In the genomic region with DNA sequence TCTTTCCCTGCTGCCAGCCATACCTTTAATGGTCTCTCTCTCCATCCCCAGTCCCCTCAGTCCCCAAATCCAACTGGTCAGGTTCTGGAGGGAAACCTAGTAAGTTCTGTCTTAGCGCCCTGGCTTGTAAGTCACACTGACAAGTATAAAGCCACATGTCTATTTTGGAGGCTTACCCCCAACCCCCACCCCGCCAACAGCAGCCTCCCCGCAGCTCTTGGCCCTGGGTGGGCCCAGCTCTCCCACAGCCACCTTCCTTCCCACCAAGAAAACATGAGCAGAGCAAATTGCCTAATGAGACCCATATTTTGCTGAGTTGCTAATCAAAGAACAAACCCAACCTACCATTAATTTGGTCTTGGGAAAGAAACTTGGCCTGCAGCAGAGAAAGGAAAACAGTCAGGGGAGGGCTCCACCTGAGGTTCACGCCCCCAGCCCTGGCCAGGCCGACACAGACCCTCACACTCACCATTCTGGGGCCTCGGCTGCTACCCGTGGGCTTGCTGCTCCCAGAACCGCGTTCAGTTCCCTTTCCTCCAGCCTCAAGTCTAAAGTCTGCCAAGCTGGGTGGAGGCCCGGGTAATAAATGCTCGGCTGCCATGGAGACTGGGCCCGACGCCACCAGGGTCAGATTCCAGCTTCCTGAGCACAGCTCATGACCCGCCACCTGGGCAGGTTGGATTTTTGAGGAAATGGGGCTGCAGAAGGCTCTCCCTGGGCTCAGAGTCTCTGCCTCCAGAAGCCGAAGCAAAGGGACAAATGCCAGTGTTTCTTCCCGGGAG, we compare ENCODE assay signal across 8 cellular contexts. TPM values are rescaled to one million over a fixed set of nuclear protein-coding genes. Genes with fewer than 3 reads are reported as not detected.
DNase-seq lines count a peak whose midpoint lies in the region; ATAC-seq, FAIRE-seq and TF ChIP-seq lines count a peak whose summit lies in the region.

A gene with protein sequence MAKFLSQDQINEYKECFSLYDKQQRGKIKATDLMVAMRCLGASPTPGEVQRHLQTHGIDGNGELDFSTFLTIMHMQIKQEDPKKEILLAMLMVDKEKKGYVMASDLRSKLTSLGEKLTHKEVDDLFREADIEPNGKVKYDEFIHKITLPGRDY (minus strand): TSS at position 557 of the 782 bp plus-strand sequence. CDS start 85 bp downstream, at position 472.

- FAIRE-seq in HepG2 (lab: Jason Lieb, UNC), result peak; percentile 65
- no peak for FAIRE-seq in frontal cortex (lab: Jason Lieb, UNC)

- H3K27ac Mint-ChIP-seq in activated CD4-positive, alpha-beta T cell treated with anti-CD3 and anti-CD28 coated beads, Interleukin-2, amount 10 ng/mL, durations not matched to agents 7 days and 5 days, result peak within 1 kb of the TSS; percentile 83
- H3K27ac Mint-ChIP-seq in activated T-helper 2 cell treated with anti-CD3 and anti-CD28 coated beads, Interferon-gamma antibody, Interleukin-2, Interleukin-4, amounts not matched to agents 10 μg/mL and 5 μg/mL and 100 μg/mL, durations not matched to agents 14 hours and 24 hours and 36 hours, result peak within 1 kb of the TSS; percentile 62
- H3K27ac Mint-ChIP-seq in type B pancreatic cell, result peak within 1 kb of the TSS; percentile 61
- H3K27ac Mint-ChIP-seq in activated naive CD4-positive, alpha-beta T cell treated with anti-CD3 and anti-CD28 coated beads for 36 hours, result no peak within 1 kb of the TSS

- H3K36me3 ChIP-seq in HepG2 (replicated peaks in 1 of 2; ENCODE audit: control insufficient read depth in 1 of 2, insufficient read depth in 2 of 2, low read length in 2 of 2), result peaks cover 3% of the 10 kb centered on the region in 2 experiments; a peak in 2 of 5 replicates

- peak within 1 kb of the TSS; percentile 81 for H3K27ac ChIP-seq in HepG2 (ENCODE audit: extremely low read length, insufficient read depth, low read length)

- TF ChIP-seq RAD21 in HepG2 (CRISPR knock-in tag; IDR thresholded peaks at IDR 0.05), result no peak

- in situ Hi-C loops in HepG2 (cut with HindIII; ENCODE audit: extremely low pct_ligation_motif_present, low pct_unique_long_range_greater_than_20kb), result no loop called here

- H3K4me1 Mint-ChIP-seq in activated CD4-positive, alpha-beta T cell treated with anti-CD3 and anti-CD28 coated beads, Interleukin-2, amount 10 ng/mL, durations not matched to agents 7 days and 5 days, result peaks cover 33% of the 10 kb centered on the region
- H3K4me1 Mint-ChIP-seq in activated T-helper 2 cell treated with anti-CD3 and anti-CD28 coated beads, Interferon-gamma antibody, Interleukin-2, Interleukin-4, amounts not matched to agents 10 μg/mL and 5 μg/mL and 100 μg/mL, durations not matched to agents 14 hours and 24 hours and 36 hours (ENCODE audit: low read depth), result peaks cover 24% of the 10 kb centered on the region
- peaks cover 26% of the 10 kb centered on the region for H3K4me1 Mint-ChIP-seq in type B pancreatic cell (ENCODE audit: unreplicated experiment)
- peaks cover 22% of the 10 kb centered on the region for H3K4me1 Mint-ChIP-seq in activated naive CD4-positive, alpha-beta T cell treated with anti-CD3 and anti-CD28 coated beads for 36 hours (ENCODE audit: low read depth)

- no peak within 1 kb of the TSS for H2AFZ ChIP-seq in HepG2 (ENCODE audit: low read length)

- 0 out of 2 replicates have a peak, but pooled peaks have one; percentile 14 for TF ChIP-seq CTCF in HepG2 (CRISPR knock-in tag; IDR thresholded peaks at IDR 0.05)
- no peak for TF ChIP-seq CTCF in type B pancreatic cell (conservative IDR thresholded peaks at IDR 0.05)

- BruUV-seq in HepG2 (replicated peaks; lab: Mats Ljungman, UMichigan), result TSS peak; percentile 29

- DNase-seq in activated CD4-positive, alpha-beta T cell treated with anti-CD3 and anti-CD28 coated beads, Interleukin-2, amount 10 ng/mL, durations not matched to agents 7 days and 5 days, result no peak
- DNase-seq in activated CD4-positive, alpha-beta T cell treated with anti-CD3 and anti-CD28 coated beads for 48 hours, result no peak
- DNase-seq in activated T-helper 2 cell treated with anti-CD3 and anti-CD28 coated beads, Interferon-gamma antibody, Interleukin-2, Interleukin-4, amounts not matched to agents 10 μg/mL and 5 μg/mL and 100 μg/mL, durations not matched to agents 14 hours and 24 hours and 36 hours (ENCODE audit: low spot score), result no peak
- DNase-seq in HepG2 (ENCODE audit: low spot score), result peak; percentile 74
- DNase-seq in type B pancreatic cell (ENCODE audit: extremely low spot score, unreplicated experiment), result peak; percentile 66
- no peak for DNase-seq in frontal cortex (ENCODE audit: low spot score in 2 of 2)
- DNase-seq in activated naive CD4-positive, alpha-beta T cell treated with anti-CD3 and anti-CD28 coated beads for 36 hours, result no peak
- DNase-seq in foreskin melanocyte, result no peak

- H3K27me3 Mint-ChIP-seq in activated CD4-positive, alpha-beta T cell treated with anti-CD3 and anti-CD28 coated beads, Interleukin-2, amount 10 ng/mL, durations not matched to agents 7 days and 5 days, result no peaks in the 10 kb centered on the region
- H3K27me3 Mint-ChIP-seq in activated T-helper 2 cell treated with anti-CD3 and anti-CD28 coated beads, Interferon-gamma antibody, Interleukin-2, Interleukin-4, amounts not matched to agents 10 μg/mL and 5 μg/mL and 100 μg/mL, durations not matched to agents 14 hours and 24 hours and 36 hours (ENCODE audit: low read depth), result no peaks in the 10 kb centered on the region
- no peaks in the 10 kb centered on the region for H3K27me3 Mint-ChIP-seq in type B pancreatic cell
- no peaks in the 10 kb centered on the region for H3K27me3 Mint-ChIP-seq in activated naive CD4-positive, alpha-beta T cell treated with anti-CD3 and anti-CD28 coated beads for 36 hours (ENCODE audit: low read depth)

- no peaks in the 10 kb centered on the region for H3K9me3 Mint-ChIP-seq in activated CD4-positive, alpha-beta T cell treated with anti-CD3 and anti-CD28 coated beads, Interleukin-2, amount 10 ng/mL, durations not matched to agents 7 days and 5 days
- no peaks in the 10 kb centered on the region for H3K9me3 Mint-ChIP-seq in activated T-helper 2 cell treated with anti-CD3 and anti-CD28 coated beads, Interferon-gamma antibody, Interleukin-2, Interleukin-4, amounts not matched to agents 10 μg/mL and 5 μg/mL and 100 μg/mL, durations not matched to agents 14 hours and 24 hours and 36 hours
- no peaks in the 10 kb centered on the region for H3K9me3 Mint-ChIP-seq in type B pancreatic cell
- no peaks in the 10 kb centered on the region for H3K9me3 Mint-ChIP-seq in activated naive CD4-positive, alpha-beta T cell treated with anti-CD3 and anti-CD28 coated beads for 36 hours

- no peaks in the 10 kb centered on the region for H3K79me2 ChIP-seq in HepG2 (ENCODE audit: insufficient read depth, low read length)

- 0 out of 2 replicates have a peak, but pooled peaks cover 6% of the 10 kb centered on the region for H4K20me1 ChIP-seq in HepG2 (ENCODE audit: insufficient read depth, low read length)

- peak within 1 kb of the TSS; percentile 34 for H3K4me3 Mint-ChIP-seq in activated CD4-positive, alpha-beta T cell treated with anti-CD3 and anti-CD28 coated beads, Interleukin-2, amount 10 ng/mL, durations not matched to agents 7 days and 5 days
- H3K4me3 Mint-ChIP-seq in activated T-helper 2 cell treated with anti-CD3 and anti-CD28 coated beads, Interferon-gamma antibody, Interleukin-2, Interleukin-4, amounts not matched to agents 10 μg/mL and 5 μg/mL and 100 μg/mL, durations not matched to agents 14 hours and 24 hours and 36 hours (ENCODE audit: low read depth), result peak within 1 kb of the TSS; percentile 56
- H3K4me3 Mint-ChIP-seq in type B pancreatic cell, result peak within 1 kb of the TSS; percentile 41
- no peak within 1 kb of the TSS for H3K4me3 Mint-ChIP-seq in activated naive CD4-positive, alpha-beta T cell treated with anti-CD3 and anti-CD28 coated beads for 36 hours

- peak within 1 kb of the TSS; percentile 71 for H3K4me2 ChIP-seq in HepG2 (ENCODE audit: low read depth, low read length)

- H3K4me3 ChIP-seq in HepG2 (replicated peaks in 1 of 3; ENCODE audit: insufficient read depth in 1 of 3, low read depth in 2 of 3, low read length in 3 of 3), result peak within 1 kb of the TSS in 2 of 3 experiments; percentile 43 to 50; a peak in 3 of 6 replicates

- peak; percentile 91 for ATAC-seq in HepG2

- TF ChIP-seq EP300 in HepG2 (IDR thresholded peaks at IDR 0.05; ENCODE audit: low read depth in 2 of 2, low read length in 2 of 2) (no peak), HepG2 (CRISPR knock-in tag; IDR thresholded peaks at IDR 0.05; ENCODE audit: borderline replicate concordance) (no peak)

- no peaks in the 10 kb centered on the region for H3K27me3 ChIP-seq in HepG2 (ENCODE audit: control insufficient read depth in 1 of 2, insufficient read depth in 2 of 2, low read length in 2 of 2)

- peaks cover 49% of the 10 kb centered on the region for H3K4me1 ChIP-seq in HepG2 (ENCODE audit: insufficient read depth, low read length)

- CTCF ChIA-PET in activated CD4-positive, alpha-beta T cell treated with anti-CD3 and anti-CD28 coated beads, Interleukin-2, amount 10 ng/mL, durations not matched to agents 7 days and 5 days (lab: Charles Lee), result no interaction called here
- CTCF ChIA-PET in HepG2 (lab: Yijun Ruan, JAX; ENCODE audit: low intra/inter-chr PET ratio, low total read pairs), result no interaction called here
- CTCF ChIA-PET in activated naive CD4-positive, alpha-beta T cell treated with anti-CD3 and anti-CD28 coated beads for 36 hours (lab: Charles Lee), result no interaction called here

- intact Hi-C loops in activated T-helper 2 cell treated with anti-CD3 and anti-CD28 coated beads, Interferon-gamma antibody, Interleukin-2, Interleukin-4, amounts not matched to agents 10 μg/mL and 5 μg/mL and 100 μg/mL, durations not matched to agents 14 hours and 24 hours and 36 hours (cut with micrococcal nuclease), result no loop called here
- intact Hi-C loops in HepG2 (cut with micrococcal nuclease; ENCODE audit: unreplicated experiment), result no loop called here
- intact Hi-C loops in activated naive CD4-positive, alpha-beta T cell treated with anti-CD3 and anti-CD28 coated beads for 36 hours (cut with micrococcal nuclease), result no loop called here

- H3K9ac ChIP-seq in HepG2 (ENCODE audit: insufficient read depth, low read depth, low read length), result peak within 1 kb of the TSS; percentile 44; the same call in 1 of the 2 replicates

- WGBS in HepG2 (ENCODE audit: low lambda C conversion rate), result 60% methylated on average over 5 of the region's 16 CpGs

- POLR2A ChIA-PET in activated CD4-positive, alpha-beta T cell treated with anti-CD3 and anti-CD28 coated beads, Interleukin-2, amount 10 ng/mL, durations not matched to agents 7 days and 5 days (lab: Charles Lee), result no interaction called here
- POLR2A ChIA-PET in HepG2 (lab: Yijun Ruan, JAX), result interaction anchor here (0.8 to 1.3 kb wide), 2 partner anchors 10 to 95 kb away, joined by 3 to 4 read pairs; no protein-coding TSS in a partner anchor

- no peaks in the 10 kb centered on the region for H3K9me3 ChIP-seq in HepG2 (ENCODE audit: low read length)

- TF ChIP-seq POLR2A in HepG2 (IDR thresholded peaks at IDR 0.05; ENCODE audit: insufficient read depth in 1 of 2, low read depth in 2 of 2, low read length in 2 of 2), result no peak

- peaks cover 1% of the 10 kb centered on the region for H3K36me3 Mint-ChIP-seq in activated CD4-positive, alpha-beta T cell treated with anti-CD3 and anti-CD28 coated beads, Interleukin-2, amount 10 ng/mL, durations not matched to agents 7 days and 5 days (ENCODE audit: low read depth)
- H3K36me3 Mint-ChIP-seq in activated T-helper 2 cell treated with anti-CD3 and anti-CD28 coated beads, Interferon-gamma antibody, Interleukin-2, Interleukin-4, amounts not matched to agents 10 μg/mL and 5 μg/mL and 100 μg/mL, durations not matched to agents 14 hours and 24 hours and 36 hours (ENCODE audit: low read depth), result peaks cover 18% of the 10 kb centered on the region
- no peaks in the 10 kb centered on the region for H3K36me3 Mint-ChIP-seq in type B pancreatic cell
- H3K36me3 Mint-ChIP-seq in activated naive CD4-positive, alpha-beta T cell treated with anti-CD3 and anti-CD28 coated beads for 36 hours (ENCODE audit: low read depth), result peaks cover 14% of the 10 kb centered on the region

RNA-seq across cellular contexts. Expression of the gene that starts here (rescaled TPM):
- 10 to 100 TPM; 11.2 to 13.5 TPM for total RNA-seq in activated CD4-positive, alpha-beta T cell treated with anti-CD3 and anti-CD28 coated beads, Interleukin-2, amount 10 ng/mL, durations not matched to agents 7 days and 5 days
- total RNA-seq in activated T-helper 2 cell treated with anti-CD3 and anti-CD28 coated beads, Interferon-gamma antibody, Interleukin-2, Interleukin-4, amounts not matched to agents 10 μg/mL and 5 μg/mL and 100 μg/mL, durations not matched to agents 14 hours and 24 hours and 36 hours, result 11.9 and 12.1 TPM in 2 replicates
- 6.5 and 8.7 TPM in 2 replicates for total RNA-seq in HepG2 (2016; rRNA removed; fragmentation: Illumina TruSeq; extraction: Trizol)
- total RNA-seq in HepG2 (2016; cell fraction: cytosol; rRNA removed; fragmentation: Illumina TruSeq; extraction: Trizol; ENCODE audit: low read depth), result 4.5 and 5.7 TPM in 2 replicates
- 7.8 and 8.1 TPM in 2 replicates for total RNA-seq in HepG2 (2016; cell fraction: insoluble cytoplasmic fraction; rRNA removed; fragmentation: Illumina TruSeq; extraction: Trizol)
- 6.1 and 7.2 TPM in 2 replicates for total RNA-seq in HepG2 (2016; cell fraction: membrane; rRNA removed; fragmentation: Illumina TruSeq; extraction: Trizol)
- total RNA-seq in HepG2 (2016; cell fraction: nucleus; rRNA removed; fragmentation: Illumina TruSeq; extraction: Trizol), result 5.2 and 8.4 TPM in 2 replicates
- 3.1 and 3.6 TPM in 2 replicates for polyA plus RNA-seq in HepG2 (2011; rRNA removed)
- 1.9 TPM in 2 replicates for polyA plus RNA-seq in HepG2 (2011; cell fraction: cytosol; rRNA removed)
- 5.0 and 6.7 TPM in 2 replicates for polyA plus RNA-seq in HepG2 (2011; cell fraction: nucleus; rRNA removed)
- polyA plus RNA-seq in HepG2 (2012), result 5.3 and 5.6 TPM in 2 replicates
- 10.2 and 15.8 TPM in 2 replicates for polyA plus RNA-seq in HepG2 (2016; cell fraction: cytosol; fragmentation: Illumina TruSeq; extraction: Trizol; ENCODE audit: low read depth)
- 13.4 and 15.5 TPM in 2 replicates for polyA plus RNA-seq in HepG2 (2016; cell fraction: insoluble cytoplasmic fraction; fragmentation: Illumina TruSeq; extraction: Trizol; ENCODE audit: low read depth)
- 10.9 and 14.1 TPM in 2 replicates for polyA plus RNA-seq in HepG2 (2016; cell fraction: membrane; fragmentation: Illumina TruSeq; extraction: Trizol; ENCODE audit: low read depth)
- polyA plus RNA-seq in HepG2 (2016; cell fraction: nucleus; fragmentation: Illumina TruSeq; extraction: Trizol; ENCODE audit: insufficient read depth, low read depth), result 27.8 and 31.7 TPM in 2 replicates
- polyA minus RNA-seq in HepG2 (2011; rRNA and poly(A)+ RNA removed; ENCODE audit: low replicate concordance), result 1.6 and 5.3 TPM in 2 replicates
- 0.20 and 0.62 TPM in 2 replicates for polyA minus RNA-seq in HepG2 (2011; cell fraction: cytosol; rRNA and poly(A)+ RNA removed)
- polyA minus RNA-seq in HepG2 (2011; cell fraction: nucleus; rRNA and poly(A)+ RNA removed), result 4.9 and 5.2 TPM in 2 replicates
- total RNA-seq in type B pancreatic cell (ENCODE audit: low replicate concordance), result 8.9 and 9.4 TPM in 2 replicates
- 1.6 TPM for total RNA-seq in frontal cortex
- 10 to 100 TPM in 1 of 2 experiments, 1 to 10 TPM in 1; 8.5 to 11.4 TPM for total RNA-seq in activated naive CD4-positive, alpha-beta T cell treated with anti-CD3 and anti-CD28 coated beads for 36 hours

Comparison
In these comparisons a context has a peak if more than half of its experiments do, and no peak if none do; other contexts are left out.
1. DNase-seq: peak in HepG2 (single experiment) and type B pancreatic cell (single experiment); none in activated CD4-positive, alpha-beta T cell treated with anti-CD3 and anti-CD28 coated beads, Interleukin-2, amount 10 ng/mL, durations not matched to agents 7 days and 5 days (single experiment), activated CD4-positive, alpha-beta T cell treated with anti-CD3 and anti-CD28 coated beads for 48 hours (single experiment), activated T-helper 2 cell treated with anti-CD3 and anti-CD28 coated beads, Interferon-gamma antibody, Interleukin-2, Interleukin-4, amounts not matched to agents 10 μg/mL and 5 μg/mL and 100 μg/mL, durations not matched to agents 14 hours and 24 hours and 36 hours (single experiment), frontal cortex (0 of 2), activated naive CD4-positive, alpha-beta T cell treated with anti-CD3 and anti-CD28 coated beads for 36 hours (single experiment) and foreskin melanocyte (single experiment).